1 cellular context compared by ENCODE assay signal in the genomic region with DNA sequence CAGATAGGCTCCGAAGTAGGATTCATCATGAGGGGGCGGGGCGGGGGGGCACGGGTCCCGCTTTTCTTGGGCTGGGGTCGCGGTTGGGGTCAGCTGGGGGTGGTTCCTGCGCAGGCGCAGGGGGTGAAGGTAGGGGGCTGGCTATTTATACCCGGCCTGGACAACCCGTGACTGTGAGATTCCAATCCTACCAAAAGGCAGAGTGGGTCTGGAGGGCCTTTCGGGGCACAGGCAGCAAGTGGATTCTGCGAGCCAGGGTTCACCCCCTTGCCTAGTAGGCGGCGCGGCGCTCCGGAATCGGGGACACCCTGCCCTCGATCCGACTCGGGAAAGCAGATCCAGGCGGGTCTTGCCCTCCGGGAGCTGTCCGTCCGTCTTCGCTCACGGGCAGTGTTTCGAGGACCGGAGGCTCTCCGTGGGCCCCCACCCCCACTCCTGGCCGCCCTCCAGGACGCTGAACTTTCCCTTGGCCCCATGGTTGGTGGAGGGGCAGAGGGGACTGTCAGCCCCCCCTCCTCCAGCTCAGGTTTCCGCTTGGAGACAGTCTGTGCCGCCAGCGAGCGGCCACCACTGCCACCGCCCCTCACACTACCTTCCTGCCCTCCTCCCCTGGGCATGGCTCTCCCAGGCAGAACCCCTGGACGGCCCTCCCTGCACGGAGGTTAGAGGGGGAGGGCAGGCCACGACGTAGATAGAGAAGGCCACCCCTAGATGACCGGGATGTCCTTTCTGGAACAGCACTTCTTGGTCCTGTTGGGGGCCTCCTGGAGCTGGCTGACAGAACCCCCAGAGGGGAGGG.
TF ChIP-seq lines count a peak whose summit lies in the region.

No MANE protein-coding gene starts in this region.

TF ChIP-seq in HepG2, 621 proteins besides CTCF, POLR2A, EP300 and RAD21 (continued from another document):
- 0 out of 2 replicates have a peak, but pooled peaks have one; percentile 37 for TF ChIP-seq ZMAT3 (CRISPR knock-in tag; conservative IDR thresholded peaks at IDR 0.05)
- TF ChIP-seq ZMYM3 (CRISPR knock-in tag; IDR thresholded peaks at IDR 0.05) = no peak
- TF ChIP-seq NFIB (CRISPR knock-in tag; IDR thresholded peaks at IDR 0.05; ENCODE audit: borderline replicate concordance) = no peak
- TF ChIP-seq NFRKB (IDR thresholded peaks at IDR 0.05) = no peak
